Comparison of ENCODE assay signal across 9 cellular contexts in the genomic region with DNA sequence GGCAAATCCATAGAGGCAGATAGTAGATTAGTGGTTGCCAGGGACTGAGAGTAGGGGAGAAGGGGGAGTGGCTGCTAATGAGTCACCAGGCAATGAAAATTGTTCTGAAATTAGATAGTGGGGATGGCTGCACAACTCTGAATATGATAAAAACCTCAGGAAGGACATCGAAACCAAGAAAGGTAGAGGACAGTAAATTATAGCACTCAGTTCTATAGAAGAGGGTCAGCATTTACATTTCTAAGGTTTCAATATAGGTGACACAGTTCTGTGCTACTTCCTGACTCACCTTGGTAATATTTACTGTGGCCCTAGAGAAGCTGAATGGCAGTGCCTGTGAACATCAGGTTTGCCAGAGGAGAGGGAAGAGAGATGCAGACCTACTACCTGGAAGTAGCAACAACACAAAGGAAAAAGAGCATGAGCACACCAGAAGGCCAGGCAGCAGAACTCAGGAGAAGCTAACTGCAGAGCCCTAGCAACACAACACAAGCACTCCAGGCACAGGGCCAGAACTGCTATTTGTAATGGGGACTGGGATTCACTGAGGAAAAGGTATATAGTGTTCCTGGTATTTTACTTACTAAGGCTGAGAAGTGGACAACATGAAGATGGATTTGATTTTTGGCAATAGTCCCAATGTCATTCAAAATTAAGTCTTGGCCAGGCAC.
DNase-seq lines count a peak whose midpoint lies in the region; ATAC-seq and TF ChIP-seq lines count a peak whose summit lies in the region.
"Had no signal": no experiment of that assay in that cellular context is flagged by ENCODE, and none has a peak within 500 bp of the region (broad histone marks: within the 10 kb centered on the region; RNA-seq: fewer than 3 reads in every experiment).

No MANE protein-coding gene starts in this region.

- no peaks in the 10 kb centered on the region for H4K20me1 ChIP-seq in HCT116 (ENCODE audit: insufficient read depth)

- no peak overlapping the region for H3K4me3 Mint-ChIP-seq in activated naive CD4-positive, alpha-beta T cell treated with anti-CD3 and anti-CD28 coated beads, Interleukin-2, amount 10 ng/mL, durations not matched to agents 7 days and 5 days
- H3K4me3 Mint-ChIP-seq: activated naive CD8-positive, alpha-beta T cell; stimulated activated naive CD8-positive, alpha-beta T cell treated with anti-CD3 and anti-CD28 coated beads, Interleukin-15, amount 100 ng/mL, for 72 hours had no signal

- no peaks in the 10 kb centered on the region for H3K27me3 Mint-ChIP-seq in activated naive CD4-positive, alpha-beta T cell treated with anti-CD3 and anti-CD28 coated beads, Interleukin-2, amount 10 ng/mL, durations not matched to agents 7 days and 5 days
- H3K27me3 Mint-ChIP-seq: activated naive CD8-positive, alpha-beta T cell; stimulated activated naive CD8-positive, alpha-beta T cell treated with anti-CD3 and anti-CD28 coated beads, Interleukin-15, amount 100 ng/mL, for 72 hours had no signal

- CTCF ChIA-PET in HCT116 (lab: Charles Lee): interaction anchor here (0.9 kb wide), 1 partner anchor 19 kb away, joined by 5 read pairs; no protein-coding TSS in a partner anchor
- CTCF ChIA-PET in GM10248 (lab: Yijun Ruan, JAX): interaction anchor here (1.3 to 1.5 kb wide), 2 partner anchors 11 to 40 kb away, joined by 4 to 5 read pairs; no protein-coding TSS in a partner anchor
- CTCF ChIA-PET in activated naive CD4-positive, alpha-beta T cell treated with anti-CD3 and anti-CD28 coated beads, Interleukin-2, amount 10 ng/mL, durations not matched to agents 7 days and 5 days (lab: Charles Lee): no interaction called here

- peaks cover 3% of the 10 kb centered on the region for H3K4me1 Mint-ChIP-seq in activated naive CD4-positive, alpha-beta T cell treated with anti-CD3 and anti-CD28 coated beads, Interleukin-2, amount 10 ng/mL, durations not matched to agents 7 days and 5 days

- peak overlapping the region; percentile 2; the same call in 1 of the 2 replicates for H3K4me2 ChIP-seq in HCT116 (ENCODE audit: low read length)

- TF ChIP-seq POLR2A in HCT116 (IDR thresholded peaks at IDR 0.05; ENCODE audit: borderline replicate concordance, extremely low read depth, insufficient read depth, insufficient read length) (no peak), erythroblast (IDR thresholded peaks at IDR 0.05; ENCODE audit: low read length) (no peak)

- no TSS peak for BruUV-seq in HCT116 (replicated peaks; lab: Mats Ljungman, UMichigan)

- H3K4me1 ChIP-seq in HCT116 (ENCODE audit: control insufficient read depth in 1 of 2, insufficient read depth in 2 of 2, low read length in 2 of 2): peaks cover 8 to 9% of the 10 kb centered on the region in 2 experiments

- H3K27ac Mint-ChIP-seq in activated naive CD4-positive, alpha-beta T cell treated with anti-CD3 and anti-CD28 coated beads, Interleukin-2, amount 10 ng/mL, durations not matched to agents 7 days and 5 days: no peak overlapping the region
- H3K27ac Mint-ChIP-seq: activated naive CD8-positive, alpha-beta T cell had no signal

- ATAC-seq in HCT116 (peak; percentile 60; the same call in 1 of the 2 replicates), HG03457 (IDR thresholded peaks at IDR 0.05; ENCODE audit: unreplicated experiment) (no peak)
- ATAC-seq: stimulated activated naive CD8-positive, alpha-beta T cell treated with anti-CD3 and anti-CD28 coated beads, Interleukin-15, amount 100 ng/mL, for 72 hours had no signal

- intact Hi-C loops in HCT116 (cut with micrococcal nuclease): no loop called here

- no peak for TF ChIP-seq CTCF in HCT116 (IDR thresholded peaks at IDR 0.05 in 2 of 3, conservative IDR thresholded peaks at IDR 0.05 in 1 of 3; ENCODE audit: borderline replicate concordance in 1 of 3, insufficient read depth in 1 of 3, low read depth in 2 of 3, low read length in 2 of 3)
- TF ChIP-seq CTCF in GM10248 (IDR thresholded peaks at IDR 0.05; ENCODE audit: control extremely low read depth, extremely low read depth, low read depth, missing control alignments): no peak

- no peak overlapping the region for H3K27ac ChIP-seq in HCT116 (ENCODE audit: low read depth, low read length)

- H3K27me3 ChIP-seq in HCT116 (ENCODE audit: insufficient read depth, low read length): no peaks in the 10 kb centered on the region

- no peaks in the 10 kb centered on the region for H3K79me2 ChIP-seq in HCT116 (ENCODE audit: insufficient read depth, low read length)

- RAD21 ChIA-PET in HCT116 (lab: Charles Lee; ENCODE audit: low non-redundant PET in 1 of 2, low total read pairs in 2 of 2, uncharacterized antibody in 2 of 2, unreplicated experiment in 2 of 2): no interaction called here

- no peak for TF ChIP-seq RAD21 in HCT116 (IDR thresholded peaks at IDR 0.05; ENCODE audit: low read depth)

- no peaks in the 10 kb centered on the region for H3K9me3 Mint-ChIP-seq in activated naive CD4-positive, alpha-beta T cell treated with anti-CD3 and anti-CD28 coated beads, Interleukin-2, amount 10 ng/mL, durations not matched to agents 7 days and 5 days
- H3K9me3 Mint-ChIP-seq: stimulated activated naive CD8-positive, alpha-beta T cell treated with anti-CD3 and anti-CD28 coated beads, Interleukin-15, amount 100 ng/mL, for 72 hours had no signal

- H3K9ac ChIP-seq in HCT116 (ENCODE audit: low read length): no peak overlapping the region

- H3K9me3 ChIP-seq in HCT116 (ENCODE audit: control insufficient read depth in 1 of 2, insufficient read depth in 1 of 2, low read depth in 1 of 2, low read length in 2 of 2): no peaks in the 10 kb centered on the region

- H3K9me2 ChIP-seq in HCT116 (ENCODE audit: insufficient read depth): no peaks in the 10 kb centered on the region

- no peak overlapping the region for H3K4me3 ChIP-seq in HCT116 (replicated peaks in 1 of 2; ENCODE audit: low read depth in 1 of 2, low read length in 2 of 2)

- DNase-seq in HCT116 (ENCODE audit: low read depth, low spot score) (no peak), NCI-H69 (lab: John Stamatoyannopoulos, UW) (peak; percentile 63), erythroblast (lab: John Stamatoyannopoulos, UW) (peak; percentile 32 to 33), renal cortical epithelial cell (ENCODE audit: low read depth) (peak; percentile 39), GM10248 (ENCODE audit: extremely low spot score) (no peak)
- DNase-seq in activated naive CD4-positive, alpha-beta T cell treated with anti-CD3 and anti-CD28 coated beads, Interleukin-2, amount 10 ng/mL, durations not matched to agents 7 days and 5 days: no peak
- DNase-seq: stimulated activated naive CD8-positive, alpha-beta T cell treated with anti-CD3 and anti-CD28 coated beads, Interleukin-15, amount 100 ng/mL, for 72 hours had no signal

- no peaks in the 10 kb centered on the region for H3K36me3 ChIP-seq in HCT116 (ENCODE audit: control insufficient read depth in 1 of 2, insufficient read depth in 2 of 2, low read length in 2 of 2)

- H3K36me3 Mint-ChIP-seq in activated naive CD4-positive, alpha-beta T cell treated with anti-CD3 and anti-CD28 coated beads, Interleukin-2, amount 10 ng/mL, durations not matched to agents 7 days and 5 days: no peaks in the 10 kb centered on the region

- H2AFZ ChIP-seq in HCT116 (ENCODE audit: low read depth, low read length, poor library complexity, severe bottlenecking): no peak overlapping the region

- POLR2A ChIA-PET in HCT116 (lab: Charles Lee): no interaction called here
- POLR2A ChIA-PET in GM10248 (lab: Yijun Ruan, JAX): no interaction called here

TF ChIP-seq in HCT116, 20 proteins besides CTCF, POLR2A, EP300 and RAD21:
- no peak for TF ChIP-seq SP1 (IDR thresholded peaks at IDR 0.05; ENCODE audit: low read depth)
- no peak for TF ChIP-seq POLR2AphosphoS5 (IDR thresholded peaks at IDR 0.05; ENCODE audit: low read depth, low read length)
- TF ChIP-seq ELF1 (IDR thresholded peaks at IDR 0.05; ENCODE audit: borderline replicate concordance, low read depth): 0 out of 2 replicates have a peak, but pooled peaks have one; percentile 14
- TF ChIP-seq, protein P1, sequence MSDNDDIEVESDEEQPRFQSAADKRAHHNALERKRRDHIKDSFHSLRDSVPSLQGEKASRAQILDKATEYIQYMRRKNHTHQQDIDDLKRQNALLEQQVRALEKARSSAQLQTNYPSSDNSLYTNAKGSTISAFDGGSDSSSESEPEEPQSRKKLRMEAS (IDR thresholded peaks at IDR 0.05): no peak
- TF ChIP-seq FOSL1 (IDR thresholded peaks at IDR 0.05; ENCODE audit: low read depth): peak; percentile 14; the same call in 1 of the 2 replicates
- TF ChIP-seq SRF (IDR thresholded peaks at IDR 0.05; ENCODE audit: low read depth): 0 out of 2 replicates have a peak, but pooled peaks have one; percentile 27

Comparison
In these comparisons a context has a peak if more than half of its experiments do, and no peak if none do; other contexts are left out.
1. DNase-seq: peak in NCI-H69 (single experiment), erythroblast (2 of 2) and renal cortical epithelial cell (single experiment); none in HCT116 (single experiment), GM10248 (single experiment) and activated naive CD4-positive, alpha-beta T cell treated with anti-CD3 and anti-CD28 coated beads, Interleukin-2, amount 10 ng/mL, durations not matched to agents 7 days and 5 days (single experiment).